Comparison of ENCODE assay signal across 8 cellular contexts in genomic region chr7:36390199-36391090, GRCh38. TPM values are rescaled to one million over a fixed set of nuclear protein-coding genes. Genes with fewer than 3 reads are reported as not detected.
DNase-seq lines count a peak whose midpoint lies in the region; ATAC-seq lines count a peak whose summit lies in the region.

No MANE protein-coding gene starts in this region.

- DNase-seq in CMK (ENCODE audit: low read depth) (peak; percentile 11), HK-2 (ENCODE audit: unreplicated experiment) (peak; percentile 88), NCI-H748 treated with DMSO at 0.1 percent for 48 hours (lab: John Stamatoyannopoulos, UW) (peak; percentile 63), myocyte (ENCODE audit: low read depth) (peak; percentile 98), substantia nigra (lab: John Stamatoyannopoulos, UW) (peak in 17 of 49 donors; percentile 9 to 51 (median 22))
- peak; percentile 85 for DNase-seq in activated CD8-positive, alpha-beta memory T cell treated with anti-CD3 and anti-CD28 coated beads, Interleukin-2, amount 50 U/mL, for 48 hours

- peak; percentile 30 for ATAC-seq in GM19463 (IDR thresholded peaks at IDR 0.05; ENCODE audit: unreplicated experiment)
- ATAC-seq in esophagus mucosa, result peak; percentile 88

- H3K27ac ChIP-seq in substantia nigra (ENCODE audit: low read depth, low read length, poor library complexity, severe bottlenecking), result peak overlapping the region; percentile 31

RNA-seq across cellular contexts. Expression of gene ANLN, which starts 0.8 kb away (rescaled TPM):
- total RNA-seq in esophagus mucosa (43.2 TPM), myocyte (37.0 and 41.4 TPM in 2 replicates)
- polyA plus RNA-seq in myocyte (2012), result 2.7 TPM
